Comparison of ENCODE assay signal across 28 cellular contexts in the genomic region with DNA sequence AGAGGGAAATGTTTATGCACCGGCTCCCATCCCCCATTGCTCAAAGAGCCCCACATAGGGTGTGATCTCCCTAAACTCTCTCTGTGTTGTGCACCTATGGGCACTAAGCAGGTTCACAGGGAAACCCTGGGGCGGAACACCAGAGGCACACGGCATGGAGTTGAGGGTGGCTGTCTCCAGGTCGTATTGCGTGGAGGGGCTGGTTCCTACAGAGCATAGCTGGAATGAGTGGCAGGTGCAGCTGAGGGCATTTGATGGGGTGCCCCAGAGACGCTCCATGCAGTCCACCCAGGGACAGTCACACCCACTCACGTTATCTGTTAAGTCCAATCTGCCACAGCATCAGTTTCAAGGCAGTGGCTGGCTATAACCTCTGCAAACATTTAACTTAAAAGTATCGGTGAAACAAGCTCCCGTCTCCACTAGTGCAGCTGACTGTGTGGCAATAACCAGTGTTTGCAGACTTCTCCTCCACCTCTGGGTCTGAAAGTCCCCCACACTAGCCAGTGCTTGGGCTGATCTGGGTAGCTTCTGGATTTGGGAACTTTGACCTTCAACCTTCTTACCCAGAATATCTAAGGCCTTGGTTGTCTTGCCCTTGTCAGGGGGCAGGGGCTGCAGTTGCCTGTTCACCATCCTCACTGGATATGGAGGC.
"Had no signal": no experiment of that assay in that cellular context is flagged by ENCODE, and none has a peak within 500 bp of the region (broad histone marks: within the 10 kb centered on the region; RNA-seq: fewer than 3 reads in every experiment).

No MANE protein-coding gene starts in this region.

- H3K36me3 Mint-ChIP-seq: naive thymus-derived CD8-positive, alpha-beta T cell; natural killer cell treated with Interleukin-12 subunit alpha and Interleukin-12 subunit beta and Interleukin-15 and Interleukin-18, amount 100 ng/mL, for 72 hours; stimulated activated effector memory CD8-positive, alpha-beta T cell treated with anti-CD3 and anti-CD28 coated beads, Interleukin-12 subunit alpha, Interleukin-12 subunit beta, amount 100 ng/mL, for 72 hours; stimulated activated naive B cell treated with anti-CD40 and anti-IgM and Interleukin-4, amounts not matched to agents 10 μg/mL and 1 μg/mL and 100 μg/mL, for 72 hours; type B pancreatic cell had no signal

- H3K4me1 Mint-ChIP-seq: naive thymus-derived CD8-positive, alpha-beta T cell; neural crest cell; stimulated activated effector memory CD8-positive, alpha-beta T cell treated with anti-CD3 and anti-CD28 coated beads, Interleukin-12 subunit alpha, Interleukin-12 subunit beta, amount 100 ng/mL, for 72 hours; stimulated activated naive B cell treated with anti-CD40 and anti-IgM and Interleukin-4, amounts not matched to agents 10 μg/mL and 1 μg/mL and 100 μg/mL, for 72 hours had no signal

- H3K36me3 ChIP-seq: neutrophil, pancreas, prostate gland, right lobe of liver, sigmoid colon, stomach, thoracic aorta, thyroid gland, transverse colon, upper lobe of right lung, uterus had no signal

- H3K9me3 Mint-ChIP-seq: naive thymus-derived CD8-positive, alpha-beta T cell; natural killer cell treated with Interleukin-12 subunit alpha and Interleukin-12 subunit beta and Interleukin-15 and Interleukin-18, amount 100 ng/mL, for 72 hours; stimulated activated effector memory CD8-positive, alpha-beta T cell treated with anti-CD3 and anti-CD28 coated beads, Interleukin-12 subunit alpha, Interleukin-12 subunit beta, amount 100 ng/mL, for 72 hours; stimulated activated naive CD8-positive, alpha-beta T cell treated with anti-CD3 and anti-CD28 coated beads, Interleukin-15, Interleukin-2, amounts not matched to agents 100 ng/mL and 50 ng/mL, for 24 hours; type B pancreatic cell had no signal

- H3K4me3 Mint-ChIP-seq: naive thymus-derived CD8-positive, alpha-beta T cell; natural killer cell treated with Interleukin-12 subunit alpha and Interleukin-12 subunit beta and Interleukin-15 and Interleukin-18, amount 100 ng/mL, for 72 hours; nephron progenitor cell; neural crest cell; stimulated activated effector memory CD8-positive, alpha-beta T cell treated with anti-CD3 and anti-CD28 coated beads, Interleukin-12 subunit alpha, Interleukin-12 subunit beta, amount 100 ng/mL, for 72 hours; stimulated activated naive B cell treated with anti-CD40 and anti-IgM and Interleukin-4, amounts not matched to agents 10 μg/mL and 1 μg/mL and 100 μg/mL, for 72 hours; stimulated activated naive CD8-positive, alpha-beta T cell treated with anti-CD3 and anti-CD28 coated beads, Interleukin-15, Interleukin-2, amounts not matched to agents 100 ng/mL and 50 ng/mL, for 24 hours; type B pancreatic cell had no signal

- H3K4me1 ChIP-seq: pancreas, prostate gland, thyroid gland, transverse colon, upper lobe of right lung, uterus had no signal

- H3K4me3 ChIP-seq: pancreas, prostate gland, right lobe of liver, sigmoid colon, stomach, thoracic aorta, thyroid gland, transverse colon, upper lobe of right lung, uterus had no signal

- H3K9me3 ChIP-seq: neutrophil, pancreas, prostate gland, right lobe of liver, sigmoid colon, stomach, thoracic aorta, thyroid gland, transverse colon, upper lobe of right lung, uterus had no signal

- H3K27ac ChIP-seq: neutrophil, pancreas, prostate gland, right lobe of liver, sigmoid colon, stomach, thoracic aorta, thyroid gland, transverse colon, upper lobe of right lung, uterus had no signal

- DNase-seq: naive thymus-derived CD8-positive, alpha-beta T cell; nephron progenitor cell; nucleus accumbens; pancreas; retina; right cardiac atrium; right lobe of liver; sigmoid colon; small intestine; stimulated activated CD4-positive, alpha-beta T cell treated with anti-CD3 and anti-CD28 coated beads, Interleukin-15, amount 100 ng/mL, for 24 hours; stimulated activated CD4-positive, alpha-beta T cell treated with anti-CD3 and anti-CD28 coated beads, Interleukin-2, amount 100 ng/mL, for 24 hours; stimulated activated CD4-positive, alpha-beta T cell treated with anti-CD3 and anti-CD28 coated beads, Interleukin-2, amount 100 ng/mL, for 48 hours; stimulated activated CD4-positive, alpha-beta T cell treated with anti-CD3 and anti-CD28 coated beads, Interleukin-4, amount 100 ng/mL, for 24 hours; stimulated activated naive B cell treated with anti-CD40 and anti-IgM and Interleukin-4, amounts not matched to agents 10 μg/mL and 1 μg/mL and 100 μg/mL, for 72 hours; stimulated activated naive CD4-positive, alpha-beta T cell treated with Interleukin-2 at 50 U/mL for 16 hours; stomach; thyroid gland; transverse colon; upper lobe of right lung; uterus had no signal

- H3K27me3 Mint-ChIP-seq: stimulated activated naive CD8-positive, alpha-beta T cell treated with anti-CD3 and anti-CD28 coated beads, Interleukin-15, Interleukin-2, amounts not matched to agents 100 ng/mL and 50 ng/mL, for 24 hours had no signal

- H3K27ac Mint-ChIP-seq: natural killer cell treated with Interleukin-12 subunit alpha and Interleukin-12 subunit beta and Interleukin-15 and Interleukin-18, amount 100 ng/mL, for 72 hours; nephron progenitor cell; stimulated activated effector memory CD8-positive, alpha-beta T cell treated with anti-CD3 and anti-CD28 coated beads, Interleukin-12 subunit alpha, Interleukin-12 subunit beta, amount 100 ng/mL, for 72 hours; stimulated activated naive B cell treated with anti-CD40 and anti-IgM and Interleukin-4, amounts not matched to agents 10 μg/mL and 1 μg/mL and 100 μg/mL, for 72 hours; stimulated activated naive CD8-positive, alpha-beta T cell treated with anti-CD3 and anti-CD28 coated beads, Interleukin-15, Interleukin-2, amounts not matched to agents 100 ng/mL and 50 ng/mL, for 24 hours; type B pancreatic cell had no signal

- H3K27me3 ChIP-seq: pancreas, right lobe of liver, sigmoid colon, stomach, thyroid gland, transverse colon, upper lobe of right lung, uterus had no signal
